21 cellular contexts compared by ENCODE assay signal in the genomic region with DNA sequence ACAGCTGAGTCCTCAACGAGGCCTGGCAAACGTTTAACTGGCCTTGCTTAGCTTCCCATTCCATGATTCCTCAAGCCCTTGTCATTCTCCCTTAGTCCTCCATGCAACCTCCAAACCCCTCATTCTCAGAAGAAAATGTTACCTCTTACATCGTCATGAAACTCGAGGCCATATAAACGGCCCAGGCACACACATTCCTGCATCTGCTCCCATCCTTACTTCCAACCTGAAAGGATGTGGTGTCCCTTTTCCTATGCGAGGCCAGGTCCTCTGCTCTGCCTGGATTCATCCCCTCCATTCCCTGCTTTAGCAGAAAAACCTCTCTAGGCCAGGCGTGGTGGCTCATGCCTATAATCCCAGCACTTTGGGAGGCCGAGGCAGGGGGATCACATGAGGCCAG. TPM values are rescaled to one million over a fixed set of nuclear protein-coding genes. Genes with fewer than 3 reads are reported as not detected.
DNase-seq lines count a peak whose midpoint lies in the region; ATAC-seq, FAIRE-seq and TF ChIP-seq lines count a peak whose summit lies in the region.
"Had no signal": no experiment of that assay in that cellular context is flagged by ENCODE, and none has a peak within 500 bp of the region (broad histone marks: within the 10 kb centered on the region; RNA-seq: fewer than 3 reads in every experiment).

No MANE protein-coding gene starts in this region.

- no peak overlapping the region for H3K4me3 ChIP-seq in small intestine (ENCODE audit: low read depth in 1 of 2, low read length in 2 of 2)
- H3K4me3 ChIP-seq: esophagus muscularis mucosa, K562, testis had no signal

- ATAC-seq in natural killer cell treated with Interleukin-12 subunit alpha and Interleukin-12 subunit beta and Interleukin-15 and Interleukin-18, amount 100 ng/mL, for 72 hours, result no peak
- no peak for ATAC-seq in natural killer cell
- ATAC-seq in activated CD8-positive, alpha-beta T cell treated with anti-CD3 and anti-CD28 coated beads, Interleukin-2, amount 10 ng/mL, durations not matched to agents 7 days and 5 days, result no peak
- ATAC-seq: K562, SK-N-SH treated with all-trans-retinoic acid at 6 μM for 48 hours had no signal

- no peak for DNase-seq in natural killer cell treated with Interleukin-12 subunit alpha and Interleukin-12 subunit beta and Interleukin-15 and Interleukin-18, amount 100 ng/mL, for 72 hours (ENCODE audit: low spot score)
- DNase-seq in natural killer cell (no peak), immature natural killer cell (no peak), occipital lobe (lab: John Stamatoyannopoulos, UW) (no peak), small intestine (no peak), middle frontal gyrus (ENCODE audit: extremely low spot score, low spot score) (no peak)
- no peak for DNase-seq in activated CD8-positive, alpha-beta T cell treated with anti-CD3 and anti-CD28 coated beads, Interleukin-2, amount 10 ng/mL, durations not matched to agents 7 days and 5 days
- DNase-seq: activated CD4-positive, alpha-beta T cell treated with anti-CD3 and anti-CD28 coated beads, Interleukin-2, amount 50 U/mL, for 4 hours; anterior cingulate cortex; central memory CD4-positive, alpha-beta T cell; EL; NCI-H2029; NCI-H345; RPMI8226; testis had no signal

- no peaks in the 10 kb centered on the region for H3K27me3 ChIP-seq in small intestine (ENCODE audit: control insufficient read depth in 2 of 2, insufficient read depth in 2 of 2, low read length in 2 of 2)
- H3K27me3 ChIP-seq: testis had no signal

- CTCF ChIA-PET in activated CD8-positive, alpha-beta T cell treated with anti-CD3 and anti-CD28 coated beads, Interleukin-2, amount 10 ng/mL, durations not matched to agents 7 days and 5 days (lab: Charles Lee), result interaction anchor here (2.5 to 5.3 kb wide), 3 partner anchors 18 to 53 kb away, joined by 11 to 54 read pairs (median 35); a partner anchor contains a TSS

- no peaks in the 10 kb centered on the region for H3K36me3 ChIP-seq in small intestine (ENCODE audit: control insufficient read depth in 2 of 2, insufficient read depth in 2 of 2, low read length in 2 of 2)
- H3K36me3 ChIP-seq: esophagus muscularis mucosa had no signal

- peaks cover 5 to 8% of the 10 kb centered on the region in 2 donors for H3K4me1 ChIP-seq in small intestine (ENCODE audit: control insufficient read depth in 2 of 2, insufficient read depth in 1 of 2, low read depth in 1 of 2, low read length in 1 of 2)
- H3K4me1 ChIP-seq: testis had no signal

- no peaks in the 10 kb centered on the region for H3K27me3 Mint-ChIP-seq in natural killer cell treated with Interleukin-12 subunit alpha and Interleukin-12 subunit beta and Interleukin-15 and Interleukin-18, amount 100 ng/mL, for 72 hours
- H3K27me3 Mint-ChIP-seq in natural killer cell (ENCODE audit: low read depth in 2 of 2) (no peaks in the 10 kb centered on the region), immature natural killer cell (ENCODE audit: low read depth in 3 of 3) (peaks cover 0 to 2% (median 0%) of the 10 kb centered on the region in 3 donors)
- no peaks in the 10 kb centered on the region for H3K27me3 Mint-ChIP-seq in activated CD8-positive, alpha-beta T cell treated with anti-CD3 and anti-CD28 coated beads, Interleukin-2, amount 10 ng/mL, durations not matched to agents 7 days and 5 days (ENCODE audit: low read depth)

- H3K9me3 ChIP-seq in small intestine (ENCODE audit: control insufficient read depth, low read depth), result no peaks in the 10 kb centered on the region
- H3K9me3 ChIP-seq: esophagus muscularis mucosa, testis had no signal

- no peak for FAIRE-seq in small intestine (lab: Jason Lieb, UNC)
- FAIRE-seq: K562, TTC549 had no signal

- peak overlapping the region; percentile 69 for H3K4me3 Mint-ChIP-seq in natural killer cell treated with Interleukin-12 subunit alpha and Interleukin-12 subunit beta and Interleukin-15 and Interleukin-18, amount 100 ng/mL, for 72 hours
- H3K4me3 Mint-ChIP-seq in natural killer cell (no peak overlapping the region), immature natural killer cell (peak overlapping the region in 1 of 5 donors; percentile 12)
- H3K4me3 Mint-ChIP-seq in activated CD8-positive, alpha-beta T cell treated with anti-CD3 and anti-CD28 coated beads, Interleukin-2, amount 10 ng/mL, durations not matched to agents 7 days and 5 days, result no peak overlapping the region

- peaks cover 68 to 90% of the 10 kb centered on the region in 2 donors for H3K4me1 Mint-ChIP-seq in natural killer cell treated with Interleukin-12 subunit alpha and Interleukin-12 subunit beta and Interleukin-15 and Interleukin-18, amount 100 ng/mL, for 72 hours (ENCODE audit: low read depth in 2 of 2)
- H3K4me1 Mint-ChIP-seq in natural killer cell, result peaks cover 56 to 72% of the 10 kb centered on the region in 2 donors
- H3K4me1 Mint-ChIP-seq in activated CD8-positive, alpha-beta T cell treated with anti-CD3 and anti-CD28 coated beads, Interleukin-2, amount 10 ng/mL, durations not matched to agents 7 days and 5 days (ENCODE audit: low read depth), result peaks cover 92% of the 10 kb centered on the region
- H3K4me1 Mint-ChIP-seq in immature natural killer cell, result peaks cover 73 to 81% of the 10 kb centered on the region in 2 donors

- peak overlapping the region; percentile 89 to 91 for H3K27ac Mint-ChIP-seq in natural killer cell treated with Interleukin-12 subunit alpha and Interleukin-12 subunit beta and Interleukin-15 and Interleukin-18, amount 100 ng/mL, for 72 hours
- H3K27ac Mint-ChIP-seq in natural killer cell (peak overlapping the region in 1 of 2 donors; percentile 86), immature natural killer cell (peak overlapping the region; percentile 2 to 87 (median 42))
- peak overlapping the region; percentile 73 for H3K27ac Mint-ChIP-seq in activated CD8-positive, alpha-beta T cell treated with anti-CD3 and anti-CD28 coated beads, Interleukin-2, amount 10 ng/mL, durations not matched to agents 7 days and 5 days

- 78 to 81% (median 78%) methylated on average over 8 of the region's 8 CpGs for WGBS in small intestine, 3 donors

- intact Hi-C loops in natural killer cell (cut with micrococcal nuclease), result loop anchor here (5.0 kb wide), 1 partner anchor 41 kb away; no protein-coding TSS in a partner anchor

- TF ChIP-seq CTCF in natural killer cell (IDR thresholded peaks at IDR 0.05), result no peak

- H3K27ac ChIP-seq in small intestine (ENCODE audit: low read depth in 1 of 2, low read length in 1 of 2), result no peak overlapping the region
- H3K27ac ChIP-seq: esophagus muscularis mucosa, testis had no signal

- no peaks in the 10 kb centered on the region for H3K9me3 Mint-ChIP-seq in natural killer cell treated with Interleukin-12 subunit alpha and Interleukin-12 subunit beta and Interleukin-15 and Interleukin-18, amount 100 ng/mL, for 72 hours
- H3K9me3 Mint-ChIP-seq in natural killer cell, result no peaks in the 10 kb centered on the region
- no peaks in the 10 kb centered on the region for H3K9me3 Mint-ChIP-seq in activated CD8-positive, alpha-beta T cell treated with anti-CD3 and anti-CD28 coated beads, Interleukin-2, amount 10 ng/mL, durations not matched to agents 7 days and 5 days (ENCODE audit: insufficient read depth)
- H3K9me3 Mint-ChIP-seq in immature natural killer cell, result no peaks in the 10 kb centered on the region

- POLR2A ChIA-PET in activated CD8-positive, alpha-beta T cell treated with anti-CD3 and anti-CD28 coated beads, Interleukin-2, amount 10 ng/mL, durations not matched to agents 7 days and 5 days (lab: Charles Lee), result interaction anchor here (1.1 to 4.9 kb wide), 3 partner anchors 8 to 20 kb away, joined by 3 to 86 read pairs (median 44); a partner anchor contains a TSS

- no peaks in the 10 kb centered on the region for H3K36me3 Mint-ChIP-seq in natural killer cell treated with Interleukin-12 subunit alpha and Interleukin-12 subunit beta and Interleukin-15 and Interleukin-18, amount 100 ng/mL, for 72 hours
- H3K36me3 Mint-ChIP-seq in natural killer cell (no peaks in the 10 kb centered on the region), immature natural killer cell (peaks cover 3 to 19% (median 6%) of the 10 kb centered on the region in 3 donors)
- peaks cover 53% of the 10 kb centered on the region for H3K36me3 Mint-ChIP-seq in activated CD8-positive, alpha-beta T cell treated with anti-CD3 and anti-CD28 coated beads, Interleukin-2, amount 10 ng/mL, durations not matched to agents 7 days and 5 days (ENCODE audit: low read depth)

RNA-seq across cellular contexts. Expression of a gene that starts 9.0 kb away (rescaled TPM):
- 10 to 100 TPM; 10.8 to 12.8 TPM for total RNA-seq in natural killer cell treated with Interleukin-12 subunit alpha and Interleukin-12 subunit beta and Interleukin-15 and Interleukin-18, amount 100 ng/mL, for 72 hours
- 1 to 10 TPM; 6.3 to 7.5 (median 6.7) TPM for total RNA-seq in natural killer cell
- 10 to 100 TPM; 19.6 to 20.0 TPM for total RNA-seq in activated CD8-positive, alpha-beta T cell treated with anti-CD3 and anti-CD28 coated beads, Interleukin-2, amount 10 ng/mL, durations not matched to agents 7 days and 5 days
- polyA plus RNA-seq in immature natural killer cell, result 1 to 10 TPM; 4.2 to 5.2 (median 4.8) TPM
- 1.6 TPM for total RNA-seq in occipital lobe
- polyA plus RNA-seq in small intestine, result 1 to 10 TPM; 3.0 to 4.0 (median 3.9) TPM

RNA-seq across cellular contexts. Expression of a gene that starts 18.4 kb away (rescaled TPM):
- total RNA-seq in natural killer cell treated with Interleukin-12 subunit alpha and Interleukin-12 subunit beta and Interleukin-15 and Interleukin-18, amount 100 ng/mL, for 72 hours, result 1 to 10 TPM; 1.4 to 8.5 TPM
- total RNA-seq in natural killer cell (10 to 100 TPM in 2 of 3 donors, 1 to 10 TPM in 1; 7.1 to 27.8 (median 12.8) TPM), occipital lobe (1.2 TPM)
- 100 to 1,000 TPM; 140 to 144 TPM for total RNA-seq in activated CD8-positive, alpha-beta T cell treated with anti-CD3 and anti-CD28 coated beads, Interleukin-2, amount 10 ng/mL, durations not matched to agents 7 days and 5 days
- polyA plus RNA-seq in immature natural killer cell (10 to 100 TPM; 16.8 to 37.7 (median 26.3) TPM), small intestine (10 to 100 TPM in 1 of 3 donors, 1 to 10 TPM in 2; 4.2 to 21.6 (median 5.0) TPM)
- total RNA-seq: glomerular endothelial cell, renal cortical epithelial cell had no signal

RNA-seq across cellular contexts. Expression of a gene that starts 20.9 kb away (rescaled TPM):
- total RNA-seq in natural killer cell treated with Interleukin-12 subunit alpha and Interleukin-12 subunit beta and Interleukin-15 and Interleukin-18, amount 100 ng/mL, for 72 hours, result under 1 TPM in 1 of 2 donors, not detected in 1; 0.45 TPM
- total RNA-seq in natural killer cell (under 1 TPM in 2 of 3 donors, not detected in 1; 0.49 to 0.58 TPM), occipital lobe (1.4 TPM)
- 10 to 100 TPM; 11.7 to 12.2 TPM for total RNA-seq in activated CD8-positive, alpha-beta T cell treated with anti-CD3 and anti-CD28 coated beads, Interleukin-2, amount 10 ng/mL, durations not matched to agents 7 days and 5 days
- polyA plus RNA-seq in immature natural killer cell (1 to 10 TPM in 1 of 3 donors, under 1 TPM in 2; 0.17 to 1.5 (median 0.49) TPM), small intestine (10 to 100 TPM in 1 of 3 donors, 1 to 10 TPM in 2; 1.6 to 27.5 (median 3.1) TPM)

Comparison
In these comparisons a context has a peak if more than half of its experiments do, and no peak if none do; other contexts are left out.
1. RNA of a gene that starts 18.4 kb away (total RNA-seq): 140 to 144 TPM in activated CD8-positive, alpha-beta T cell treated with anti-CD3 and anti-CD28 coated beads, Interleukin-2, amount 10 ng/mL, durations not matched to agents 7 days and 5 days; 7.1 to 27.8 TPM in natural killer cell, 1.4 to 8.5 TPM in natural killer cell treated with Interleukin-12 subunit alpha and Interleukin-12 subunit beta and Interleukin-15 and Interleukin-18, amount 100 ng/mL, for 72 hours and 1.2 TPM in occipital lobe (single experiment); every median in the first group is over 4 times any median in the second.